ENCODE assay signal across 18 cellular contexts in genomic region chr3:125480656-125481374, GRCh38. TPM values are rescaled to one million over a fixed set of nuclear protein-coding genes. Genes with fewer than 3 reads are reported as not detected.
DNase-seq lines count a peak whose midpoint lies in the region; TF ChIP-seq lines count a peak whose summit lies in the region.
"Had no signal": no experiment of that assay in that cellular context is flagged by ENCODE, and none has a peak within 500 bp of the region (broad histone marks: within the 10 kb centered on the region; RNA-seq: fewer than 3 reads in every experiment).

No MANE protein-coding gene starts in this region.

- H3K4me3 ChIP-seq in skeletal muscle cell (ENCODE audit: low read depth, low read length): no peak overlapping the region
- no peak overlapping the region for H3K4me3 ChIP-seq in CD8-positive, alpha-beta memory T cell (ENCODE audit: low read length)
- no peak overlapping the region for H3K4me3 ChIP-seq in hepatocyte
- H3K4me3 ChIP-seq: tibial nerve had no signal

- no peaks in the 10 kb centered on the region for H3K27me3 ChIP-seq in CD8-positive, alpha-beta memory T cell (ENCODE audit: insufficient read depth, low read length, poor library complexity, severe bottlenecking)
- H3K27me3 ChIP-seq in hepatocyte: no peaks in the 10 kb centered on the region
- H3K27me3 ChIP-seq: tibial nerve had no signal

- DNase-seq in GM03348 (ENCODE audit: low spot score) (peak; percentile 63), NCI-H226 (peak; percentile 92), fibroblast of gingiva (ENCODE audit: low read depth) (peak; percentile 52), skeletal muscle cell (ENCODE audit: low read depth) (peak; percentile 83), hepatocyte (ENCODE audit: low spot score) (no peak), germinal center (ENCODE audit: low spot score) (no peak)
- no peak for DNase-seq in CD8-positive, alpha-beta memory T cell
- no peak for DNase-seq in stimulated activated CD4-positive, alpha-beta T cell treated with anti-CD3 and anti-CD28 coated beads, Interleukin-4, amount 100 ng/mL, for 4 hours
- DNase-seq: caudate nucleus; COR-L47; effector memory CD4-positive, alpha-beta T cell; GDM1; NCI-H1417; SHP77; T-helper 17 cell had no signal

- no peaks in the 10 kb centered on the region for H3K9me3 Mint-ChIP-seq in CD8-positive, alpha-beta memory T cell
- H3K9me3 Mint-ChIP-seq: activated naive CD4-positive, alpha-beta T cell treated with anti-CD3 and anti-CD28 coated beads, Interleukin-2, amount 50 U/mL, for 24 hours; stimulated activated effector memory CD8-positive, alpha-beta T cell treated with anti-CD3 and anti-CD28 coated beads, Interleukin-12 subunit alpha, Interleukin-12 subunit beta, amount 100 ng/mL, for 72 hours had no signal

- H3K9me3 ChIP-seq in CD8-positive, alpha-beta memory T cell (ENCODE audit: low read length): no peaks in the 10 kb centered on the region
- H3K9me3 ChIP-seq in hepatocyte (ENCODE audit: low read depth): no peaks in the 10 kb centered on the region
- H3K9me3 ChIP-seq: tibial nerve had no signal

- H3K27ac ChIP-seq in CD8-positive, alpha-beta memory T cell (ENCODE audit: low read depth, low read length): no peak overlapping the region
- no peak overlapping the region for H3K27ac ChIP-seq in hepatocyte
- H3K27ac ChIP-seq: tibial nerve had no signal

- POLR2A ChIA-PET in CD8-positive, alpha-beta memory T cell (lab: Charles Lee): no interaction called here

- no peak overlapping the region for H2AFZ ChIP-seq in hepatocyte

- CTCF ChIA-PET in CD8-positive, alpha-beta memory T cell (lab: Charles Lee): no interaction called here

- no peak overlapping the region for H3K4me2 ChIP-seq in hepatocyte

- no peaks in the 10 kb centered on the region for H4K20me1 ChIP-seq in hepatocyte (ENCODE audit: insufficient read depth, poor library complexity, severe bottlenecking)

- H3K79me2 ChIP-seq in hepatocyte: peaks cover 7% of the 10 kb centered on the region

- H3K27me3 Mint-ChIP-seq in CD8-positive, alpha-beta memory T cell: no peaks in the 10 kb centered on the region
- H3K27me3 Mint-ChIP-seq: activated naive CD4-positive, alpha-beta T cell treated with anti-CD3 and anti-CD28 coated beads, Interleukin-2, amount 50 U/mL, for 24 hours; T-helper 17 cell had no signal

- H3K36me3 ChIP-seq in CD8-positive, alpha-beta memory T cell (ENCODE audit: insufficient read depth, low read length): peaks cover 15% of the 10 kb centered on the region
- no peaks in the 10 kb centered on the region for H3K36me3 ChIP-seq in hepatocyte (replicated peaks; ENCODE audit: insufficient read depth, low read depth)

- peaks cover 0 to 46% (median 8%) of the 10 kb centered on the region in 3 donors for H3K36me3 Mint-ChIP-seq in CD8-positive, alpha-beta memory T cell

- H3K9me2 ChIP-seq in hepatocyte (replicated peaks; ENCODE audit: insufficient read depth): no peaks in the 10 kb centered on the region

- no peak overlapping the region for H3K27ac Mint-ChIP-seq in CD8-positive, alpha-beta memory T cell
- H3K27ac Mint-ChIP-seq: activated naive CD4-positive, alpha-beta T cell treated with anti-CD3 and anti-CD28 coated beads, Interleukin-2, amount 50 U/mL, for 24 hours; stimulated activated effector memory CD8-positive, alpha-beta T cell treated with anti-CD3 and anti-CD28 coated beads, Interleukin-12 subunit alpha, Interleukin-12 subunit beta, amount 100 ng/mL, for 72 hours; T-helper 17 cell had no signal

- TF ChIP-seq CTCF in hepatocyte (IDR thresholded peaks at IDR 0.05; ENCODE audit: poor library complexity): no peak

- H3K4me3 Mint-ChIP-seq in CD8-positive, alpha-beta memory T cell: no peak overlapping the region
- H3K4me3 Mint-ChIP-seq: activated naive CD4-positive, alpha-beta T cell treated with anti-CD3 and anti-CD28 coated beads, Interleukin-2, amount 50 U/mL, for 24 hours; stimulated activated effector memory CD8-positive, alpha-beta T cell treated with anti-CD3 and anti-CD28 coated beads, Interleukin-12 subunit alpha, Interleukin-12 subunit beta, amount 100 ng/mL, for 72 hours; T-helper 17 cell had no signal

- peaks cover 0 to 3% (median 0%) of the 10 kb centered on the region in 3 donors for H3K4me1 Mint-ChIP-seq in CD8-positive, alpha-beta memory T cell
- H3K4me1 Mint-ChIP-seq: stimulated activated effector memory CD8-positive, alpha-beta T cell treated with anti-CD3 and anti-CD28 coated beads, Interleukin-12 subunit alpha, Interleukin-12 subunit beta, amount 100 ng/mL, for 72 hours had no signal

- WGBS in hepatocyte (ENCODE audit: low lambda C conversion rate, missing lambda C conversion rate): 80% methylated on average over 2 of the region's 2 CpGs

- no peaks in the 10 kb centered on the region for H3K4me1 ChIP-seq in CD8-positive, alpha-beta memory T cell (ENCODE audit: insufficient read depth, low read length)
- no peaks in the 10 kb centered on the region for H3K4me1 ChIP-seq in hepatocyte (ENCODE audit: insufficient read depth)
- H3K4me1 ChIP-seq: tibial nerve had no signal

RNA-seq across cellular contexts. Expression of gene SNX4, which starts 39.2 kb away (rescaled TPM):
- 10 to 100 TPM; 48.7 to 50.8 TPM for total RNA-seq in CD8-positive, alpha-beta memory T cell
- 23.3 TPM for polyA plus RNA-seq in CD8-positive, alpha-beta memory T cell
- 64.6 and 69.6 TPM in 2 replicates for total RNA-seq in hepatocyte
- 42.7 and 44.0 TPM in 2 replicates for polyA plus RNA-seq in hepatocyte

Comparison
In these comparisons a context has a peak if more than half of its experiments do, and no peak if none do; other contexts are left out.
1. DNase-seq: peak in GM03348 (single experiment), NCI-H226 (single experiment), fibroblast of gingiva (single experiment) and skeletal muscle cell (single experiment); none in CD8-positive, alpha-beta memory T cell (0 of 5), stimulated activated CD4-positive, alpha-beta T cell treated with anti-CD3 and anti-CD28 coated beads, Interleukin-4, amount 100 ng/mL, for 4 hours (0 of 2), hepatocyte (single experiment) and germinal center (single experiment).